In genomic region chr12:57895337-57896138, GRCh38 we compare ENCODE assay signal across 1 cellular context.
TF ChIP-seq lines count a peak whose summit lies in the region.

No MANE protein-coding gene starts in this region.

TF ChIP-seq in GM23338, 12 proteins besides CTCF, POLR2A, EP300 and RAD21 (continued from another document):
- TF ChIP-seq, protein P1, sequence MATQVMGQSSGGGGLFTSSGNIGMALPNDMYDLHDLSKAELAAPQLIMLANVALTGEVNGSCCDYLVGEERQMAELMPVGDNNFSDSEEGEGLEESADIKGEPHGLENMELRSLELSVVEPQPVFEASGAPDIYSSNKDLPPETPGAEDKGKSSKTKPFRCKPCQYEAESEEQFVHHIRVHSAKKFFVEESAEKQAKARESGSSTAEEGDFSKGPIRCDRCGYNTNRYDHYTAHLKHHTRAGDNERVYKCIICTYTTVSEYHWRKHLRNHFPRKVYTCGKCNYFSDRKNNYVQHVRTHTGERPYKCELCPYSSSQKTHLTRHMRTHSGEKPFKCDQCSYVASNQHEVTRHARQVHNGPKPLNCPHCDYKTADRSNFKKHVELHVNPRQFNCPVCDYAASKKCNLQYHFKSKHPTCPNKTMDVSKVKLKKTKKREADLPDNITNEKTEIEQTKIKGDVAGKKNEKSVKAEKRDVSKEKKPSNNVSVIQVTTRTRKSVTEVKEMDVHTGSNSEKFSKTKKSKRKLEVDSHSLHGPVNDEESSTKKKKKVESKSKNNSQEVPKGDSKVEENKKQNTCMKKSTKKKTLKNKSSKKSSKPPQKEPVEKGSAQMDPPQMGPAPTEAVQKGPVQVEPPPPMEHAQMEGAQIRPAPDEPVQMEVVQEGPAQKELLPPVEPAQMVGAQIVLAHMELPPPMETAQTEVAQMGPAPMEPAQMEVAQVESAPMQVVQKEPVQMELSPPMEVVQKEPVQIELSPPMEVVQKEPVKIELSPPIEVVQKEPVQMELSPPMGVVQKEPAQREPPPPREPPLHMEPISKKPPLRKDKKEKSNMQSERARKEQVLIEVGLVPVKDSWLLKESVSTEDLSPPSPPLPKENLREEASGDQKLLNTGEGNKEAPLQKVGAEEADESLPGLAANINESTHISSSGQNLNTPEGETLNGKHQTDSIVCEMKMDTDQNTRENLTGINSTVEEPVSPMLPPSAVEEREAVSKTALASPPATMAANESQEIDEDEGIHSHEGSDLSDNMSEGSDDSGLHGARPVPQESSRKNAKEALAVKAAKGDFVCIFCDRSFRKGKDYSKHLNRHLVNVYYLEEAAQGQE (IDR thresholded peaks at IDR 0.05; ENCODE audit: unreplicated experiment), result no peak
